In the genomic region with DNA sequence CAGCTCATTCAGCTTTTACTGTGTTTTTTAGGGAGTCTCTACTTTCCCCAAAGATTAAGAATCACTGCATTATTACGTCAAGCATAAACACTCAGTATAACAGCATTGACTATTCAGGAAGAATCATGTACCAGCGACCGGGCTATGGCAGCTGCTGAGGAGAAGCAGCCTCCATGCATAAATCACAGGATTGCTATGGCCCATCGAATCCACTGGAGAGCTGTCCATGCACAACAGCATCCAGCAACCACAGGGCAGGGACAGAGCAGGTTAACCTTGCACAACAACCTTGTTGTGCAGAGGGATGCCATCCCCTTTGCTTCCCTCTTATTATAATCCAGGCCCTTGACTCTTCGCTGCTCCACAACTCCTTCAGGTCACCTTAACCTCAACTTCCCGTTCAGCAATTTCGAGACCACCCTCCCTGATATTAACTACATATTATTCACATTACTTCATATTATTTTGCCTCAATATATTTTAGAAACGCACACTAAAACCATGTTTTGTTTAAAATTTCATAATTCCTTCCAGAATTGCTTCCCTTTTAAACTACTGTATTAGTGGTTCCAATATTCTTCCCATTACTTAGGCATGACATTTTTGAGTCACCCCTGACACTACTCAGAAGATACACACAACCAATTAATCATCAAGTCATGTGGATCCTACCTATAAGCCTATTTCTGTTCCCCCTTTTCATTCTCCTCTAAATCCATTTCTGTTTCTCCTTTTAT, we compare ENCODE assay signal across 8 cellular contexts. TPM values are rescaled to one million over a fixed set of nuclear protein-coding genes. Genes with fewer than 3 reads are reported as not detected.
DNase-seq lines count a peak whose midpoint lies in the region; ATAC-seq and TF ChIP-seq lines count a peak whose summit lies in the region.

No MANE protein-coding gene starts in this region.

- no peak for ATAC-seq in GM21576 (IDR thresholded peaks at IDR 0.05; ENCODE audit: unreplicated experiment)
- no peak for ATAC-seq in GM19455 (IDR thresholded peaks at IDR 0.05; ENCODE audit: unreplicated experiment)

- WGBS in sigmoid colon, 2 donors = 54% methylated on average over 8 of the region's 8 CpGs

- TF ChIP-seq POLR2A in sigmoid colon (IDR thresholded peaks at IDR 0.05) = no peak

- DNase-seq in SIG-M5 treated with dmso at 0.1 percent for 504 hours (lab: John Stamatoyannopoulos, UW; ENCODE audit: unreplicated experiment) (peak; percentile 4), SIG-M5 (lab: John Stamatoyannopoulos, UW) (no peak), RWPE1 (ENCODE audit: low spot score) (peak; percentile 44), fibroblast of mammary gland (ENCODE audit: low read depth) (peak; percentile 44), sigmoid colon (no peak), dedifferentiated amniotic fluid mesenchymal stem cell (ENCODE audit: extremely low spot score) (no peak)

- no peaks in the 10 kb centered on the region for H3K9me3 ChIP-seq in sigmoid colon

- intact Hi-C loops in sigmoid colon (cut with DNase I) = loop anchor here (2.0 kb wide), 1 partner anchor 158 kb away; no protein-coding TSS in a partner anchor

- TF ChIP-seq CTCF in RWPE1 (conservative IDR thresholded peaks at IDR 0.05; ENCODE audit: low read depth) (no peak), fibroblast of mammary gland (conservative IDR thresholded peaks at IDR 0.05; ENCODE audit: control insufficient read depth, insufficient read depth, low read depth, low read length) (no peak), sigmoid colon (IDR thresholded peaks at IDR 0.05) (no peak)

- H3K4me3 ChIP-seq in fibroblast of mammary gland (ENCODE audit: control insufficient read depth, low read depth, low read length) (peak overlapping the region; percentile 96), sigmoid colon (peak overlapping the region; percentile 51 to 78 (median 64))

- H3K27ac ChIP-seq in RWPE1 (peak overlapping the region; percentile 43), sigmoid colon (peak overlapping the region in 3 of 4 donors; percentile 76 to 79 (median 79))

- POLR2A ChIA-PET in RWPE1 (lab: Yijun Ruan, JAX; ENCODE audit: low non-redundant PET) = interaction anchor here (0.7 kb wide), 2 partner anchors 15 to 206 kb away, joined by 4 to 5 read pairs; no protein-coding TSS in a partner anchor

- peaks cover 0 to 24% (median 3%) of the 10 kb centered on the region in 4 donors for H3K36me3 ChIP-seq in sigmoid colon

- TF ChIP-seq EP300 in sigmoid colon (IDR thresholded peaks at IDR 0.05) = no peak

- no peaks in the 10 kb centered on the region for H3K27me3 ChIP-seq in sigmoid colon

- CTCF ChIA-PET in RWPE1 (lab: Yijun Ruan, JAX) = interaction anchor here (0.7 to 1.0 kb wide), 2 partner anchors 13 to 18 kb away, joined by 3 read pairs; no protein-coding TSS in a partner anchor

- peaks cover 0 to 28% (median 22%) of the 10 kb centered on the region in 4 donors for H3K4me1 ChIP-seq in sigmoid colon

RNA-seq across cellular contexts. Expression of gene IARS1, which starts 1.0 kb away (rescaled TPM):
- 10 to 100 TPM; 61.4 to 62.4 (median 62.2) TPM for total RNA-seq in sigmoid colon
- 10 to 100 TPM in 2 of 3 donors, 1 to 10 TPM in 1; 9.0 to 45.2 (median 13.6) TPM for polyA plus RNA-seq in sigmoid colon

RNA-seq across cellular contexts. Expression of gene NOL8, which starts 32.6 kb away (rescaled TPM):
- total RNA-seq in sigmoid colon = 10 to 100 TPM; 23.9 to 32.1 (median 28.2) TPM
- 10 to 100 TPM in 2 of 3 donors, 1 to 10 TPM in 1; 7.9 to 20.4 (median 13.2) TPM for polyA plus RNA-seq in sigmoid colon

RNA-seq across cellular contexts. Expression of gene CENPP, which starts 33.2 kb away (rescaled TPM):
- total RNA-seq in sigmoid colon = 10 to 100 TPM in 1 of 4 donors, 1 to 10 TPM in 3; 1.8 to 11.9 (median 5.2) TPM
- 1 to 10 TPM in 1 of 3 donors, under 1 TPM in 2; 0.60 to 2.4 (median 0.69) TPM for polyA plus RNA-seq in sigmoid colon

Comparison
In these comparisons a context has a peak if more than half of its experiments do, and no peak if none do; other contexts are left out.
1. DNase-seq: peak in SIG-M5 treated with dmso at 0.1 percent for 504 hours (single experiment), RWPE1 (single experiment) and fibroblast of mammary gland (single experiment); none in SIG-M5 (single experiment), sigmoid colon (single experiment) and dedifferentiated amniotic fluid mesenchymal stem cell (single experiment).